In the genomic region with DNA sequence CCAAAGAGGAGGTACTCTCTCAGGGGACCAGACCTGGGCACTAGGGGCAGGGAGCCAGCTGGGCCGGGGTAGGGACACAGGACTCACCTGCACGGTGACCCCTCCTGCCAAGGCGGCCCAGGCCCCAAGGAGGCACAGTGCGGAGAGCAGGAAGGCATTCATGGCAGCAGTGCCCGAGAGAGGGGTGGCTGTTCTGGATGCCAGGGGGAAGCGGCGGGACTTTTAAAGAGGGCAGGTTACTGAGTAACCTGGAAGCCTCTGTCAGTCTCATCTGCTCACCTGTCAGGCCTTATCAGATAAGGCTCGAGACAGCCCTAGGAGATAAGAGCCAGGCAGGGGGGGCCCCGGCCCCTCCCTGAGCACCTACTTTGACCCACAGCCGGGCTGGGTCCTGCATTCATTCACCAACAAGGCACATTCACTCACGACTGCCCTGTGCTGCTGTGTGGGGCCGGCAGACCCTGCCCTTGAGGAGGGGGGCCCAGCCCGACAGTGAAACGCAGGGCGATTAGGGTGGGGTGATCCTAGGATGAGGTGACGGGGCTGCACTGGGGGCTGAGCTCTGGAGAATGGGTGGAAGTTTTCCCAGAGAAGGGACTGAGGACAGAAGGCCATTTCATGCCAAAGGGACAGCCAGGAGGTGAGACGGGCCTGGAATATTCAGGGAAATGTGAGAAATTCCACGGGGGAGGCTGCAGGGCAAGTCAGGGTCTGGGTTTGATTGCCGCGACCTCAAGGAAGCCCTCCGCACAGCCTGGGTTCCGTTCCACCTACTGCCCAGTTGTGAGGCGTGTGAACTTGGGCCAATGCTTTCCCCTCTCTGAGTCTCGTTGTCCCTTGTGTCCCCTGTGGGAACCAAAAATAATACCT, we compare ENCODE assay signal across 25 cellular contexts. TPM values are rescaled to one million over a fixed set of nuclear protein-coding genes. Genes with fewer than 3 reads are reported as not detected.
A peak's percentile ranks its signal among the peaks of the same experiment; 100 is the strongest.
DNase-seq lines count a peak whose midpoint lies in the region; ATAC-seq, FAIRE-seq and TF ChIP-seq lines count a peak whose summit lies in the region.
"Had no signal": no experiment of that assay in that cellular context is flagged by ENCODE, and none has a peak within 500 bp of the region (broad histone marks: within the 10 kb centered on the region; RNA-seq: fewer than 3 reads in every experiment).

A gene with protein sequence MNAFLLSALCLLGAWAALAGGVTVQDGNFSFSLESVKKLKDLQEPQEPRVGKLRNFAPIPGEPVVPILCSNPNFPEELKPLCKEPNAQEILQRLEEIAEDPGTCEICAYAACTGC (minus strand): TSS at position 195 of the 870 bp plus-strand sequence. CDS start 33 bp downstream, at position 162.

- no peaks in the 10 kb centered on the region for H3K36me3 ChIP-seq in left ventricle myocardium inferior
- no peaks in the 10 kb centered on the region for H3K36me3 ChIP-seq in hepatocyte (replicated peaks; ENCODE audit: insufficient read depth, low read depth)
- no peaks in the 10 kb centered on the region for H3K36me3 ChIP-seq in pancreas
- H3K36me3 ChIP-seq in adrenal gland (replicated peaks in 1 of 2) = no peaks in the 10 kb centered on the region
- H3K36me3 ChIP-seq: tibial artery had no signal

- no peaks in the 10 kb centered on the region for H3K27me3 ChIP-seq in left ventricle myocardium inferior (ENCODE audit: low read depth)
- no peaks in the 10 kb centered on the region for H3K27me3 ChIP-seq in hepatocyte
- no peaks in the 10 kb centered on the region for H3K27me3 ChIP-seq in pancreas
- H3K27me3 ChIP-seq in adrenal gland = no peaks in the 10 kb centered on the region

- H3K4me2 ChIP-seq in hepatocyte = peak within 1 kb of the TSS; percentile 67

- H4K20me1 ChIP-seq in hepatocyte (ENCODE audit: insufficient read depth, poor library complexity, severe bottlenecking) = no peaks in the 10 kb centered on the region

- TF ChIP-seq POLR2A in adrenal gland (IDR thresholded peaks at IDR 0.05) = no peak

- no peaks in the 10 kb centered on the region for H3K79me2 ChIP-seq in hepatocyte

- no peaks in the 10 kb centered on the region for H3K9me2 ChIP-seq in hepatocyte (replicated peaks; ENCODE audit: insufficient read depth)

- no peak within 1 kb of the TSS for H2AFZ ChIP-seq in hepatocyte

- ATAC-seq in Right ventricle myocardium inferior (no peak), pancreas (peak in 3 of 4 donors; percentile 9 to 32 (median 15))
- ATAC-seq: activated T-helper 17 cell treated with anti-CD3 and anti-CD28 coated beads, Interleukin-2, amount 50 U/mL, for 72 hours had no signal

- H3K27ac ChIP-seq in left ventricle myocardium inferior (replicated peaks) (peak within 1 kb of the TSS; percentile 85), hepatocyte (peak within 1 kb of the TSS; percentile 78), pancreas (no peak within 1 kb of the TSS), adrenal gland (peak within 1 kb of the TSS in 1 of 5 donors; percentile 55)
- H3K27ac ChIP-seq: tibial artery had no signal

- intact Hi-C loops in left ventricle myocardium inferior (cut with micrococcal nuclease) (no loop called here), Right ventricle myocardium inferior (cut with DNase I) (no loop called here), pancreas (cut with DNase I) (no loop called here), adrenal gland (cut with DNase I) (no loop called here)

- DNase-seq in left ventricle myocardium inferior (no peak), Right ventricle myocardium inferior (ENCODE audit: missing footprints) (no peak), hepatocyte (ENCODE audit: low spot score) (peak; percentile 40), pancreas (peak in 1 of 6 donors; percentile 32), adrenal gland (no peak), foreskin fibroblast (no peak), NCI-H2081 treated with DMSO at 0.1 percent for 48 hours (lab: John Stamatoyannopoulos, UW) (no peak)
- no peak for DNase-seq in stimulated activated CD8-positive, alpha-beta memory T cell treated with anti-CD3 and anti-CD28 coated beads, Interleukin-4, amount 100 ng/mL, for 48 hours
- DNase-seq: activated CD4-positive, alpha-beta T cell treated with anti-CD3 and anti-CD28 coated beads for 1 hour; activated naive CD8-positive, alpha-beta T cell treated with anti-CD3 and anti-CD28 coated beads, Interleukin-2, amount 10 ng/mL, durations not matched to agents 7 days and 5 days; C1 segment of cervical spinal cord; erythroblast; GDM1; HCEC 1CT; occipital lobe; stimulated activated naive CD4-positive, alpha-beta T cell; tibial artery had no signal

- TF ChIP-seq CTCF in left ventricle myocardium inferior (IDR thresholded peaks at IDR 0.05; ENCODE audit: borderline replicate concordance) = no peak
- no peak for TF ChIP-seq CTCF in hepatocyte (IDR thresholded peaks at IDR 0.05; ENCODE audit: poor library complexity)
- TF ChIP-seq CTCF in pancreas (IDR thresholded peaks at IDR 0.05) = no peak
- no peak for TF ChIP-seq CTCF in adrenal gland (IDR thresholded peaks at IDR 0.05)
- no peak for TF ChIP-seq CTCF in foreskin fibroblast (IDR thresholded peaks at IDR 0.05; ENCODE audit: low read depth, low read length)

- WGBS in hepatocyte (ENCODE audit: low lambda C conversion rate, missing lambda C conversion rate) = 58% methylated on average over 22 of the region's 24 CpGs
- 65 to 67% methylated on average over 24 of the region's 24 CpGs for WGBS in pancreas, 2 donors
- WGBS in adrenal gland, 4 donors = 79 to 83% (median 81%) methylated on average over 16 to 24 of the region's 24 CpGs

- FAIRE-seq in pancreas (lab: Jason Lieb, UNC) = no peak
- FAIRE-seq: frontal cortex, RCC 7860 had no signal

- H3K9me3 ChIP-seq in left ventricle myocardium inferior (replicated peaks) (peaks cover 18% of the 10 kb centered on the region), hepatocyte (ENCODE audit: low read depth) (peaks cover 5% of the 10 kb centered on the region), pancreas (no peaks in the 10 kb centered on the region), adrenal gland (replicated peaks in 1 of 3) (peaks cover 0 to 11% (median 0%) of the 10 kb centered on the region in 3 donors)

- H3K4me3 ChIP-seq in left ventricle myocardium inferior (peak within 1 kb of the TSS; percentile 14), hepatocyte (no peak within 1 kb of the TSS), pancreas (no peak within 1 kb of the TSS), adrenal gland (no peak within 1 kb of the TSS), foreskin fibroblast (ENCODE audit: low read depth in 1 of 2, low read length in 2 of 2) (no peak within 1 kb of the TSS)
- H3K4me3 ChIP-seq: tibial artery had no signal

- H3K4me1 ChIP-seq in left ventricle myocardium inferior = peaks cover 47% of the 10 kb centered on the region
- H3K4me1 ChIP-seq in hepatocyte (ENCODE audit: insufficient read depth) = peaks cover 14% of the 10 kb centered on the region
- H3K4me1 ChIP-seq in pancreas = no peaks in the 10 kb centered on the region
- peaks cover 0 to 4% of the 10 kb centered on the region in 2 donors for H3K4me1 ChIP-seq in adrenal gland (replicated peaks in 1 of 2)

RNA-seq across cellular contexts. Expression of the gene that starts here (rescaled TPM):
- not detected for total RNA-seq in left ventricle myocardium inferior
- total RNA-seq in Right ventricle myocardium inferior = not detected
- 6.5 and 13.5 TPM in 2 replicates for total RNA-seq in hepatocyte
- polyA plus RNA-seq in hepatocyte = 8.7 and 11.0 TPM in 2 replicates
- 1 to 10 TPM in 2 of 6 donors, under 1 TPM in 3, not detected in 1; 0.55 to 1.4 (median 0.69) TPM for total RNA-seq in pancreas
- polyA plus RNA-seq in pancreas = 1 to 10 TPM; 1.8 to 3.4 TPM
- total RNA-seq in adrenal gland = not detected
- polyA plus RNA-seq in adrenal gland = under 1 TPM in 1 of 3 donors, not detected in 2; 0.61 TPM
- total RNA-seq: A673; activated naive CD8-positive, alpha-beta T cell treated with anti-CD3 and anti-CD28 coated beads, Interleukin-2, amount 10 ng/mL, durations not matched to agents 7 days and 5 days; activated T-helper 17 cell treated with anti-CD3 and anti-CD28 coated beads, Interleukin-2, amount 50 U/mL, for 72 hours; dermis microvascular lymphatic vessel endothelial cell; frontal cortex; left cardiac atrium; occipital lobe; right cardiac atrium had no signal
- polyA plus RNA-seq: IgD-negative memory B cell, right cardiac atrium had no signal

Comparison
In these comparisons a context has a peak if more than half of its experiments do, and no peak if none do; other contexts are left out.
1. H3K27ac ChIP-seq: peak in left ventricle myocardium inferior (single experiment) and hepatocyte (single experiment); none in pancreas (0 of 4).